ENCODE assay signal across 11 cellular contexts in the genomic region with DNA sequence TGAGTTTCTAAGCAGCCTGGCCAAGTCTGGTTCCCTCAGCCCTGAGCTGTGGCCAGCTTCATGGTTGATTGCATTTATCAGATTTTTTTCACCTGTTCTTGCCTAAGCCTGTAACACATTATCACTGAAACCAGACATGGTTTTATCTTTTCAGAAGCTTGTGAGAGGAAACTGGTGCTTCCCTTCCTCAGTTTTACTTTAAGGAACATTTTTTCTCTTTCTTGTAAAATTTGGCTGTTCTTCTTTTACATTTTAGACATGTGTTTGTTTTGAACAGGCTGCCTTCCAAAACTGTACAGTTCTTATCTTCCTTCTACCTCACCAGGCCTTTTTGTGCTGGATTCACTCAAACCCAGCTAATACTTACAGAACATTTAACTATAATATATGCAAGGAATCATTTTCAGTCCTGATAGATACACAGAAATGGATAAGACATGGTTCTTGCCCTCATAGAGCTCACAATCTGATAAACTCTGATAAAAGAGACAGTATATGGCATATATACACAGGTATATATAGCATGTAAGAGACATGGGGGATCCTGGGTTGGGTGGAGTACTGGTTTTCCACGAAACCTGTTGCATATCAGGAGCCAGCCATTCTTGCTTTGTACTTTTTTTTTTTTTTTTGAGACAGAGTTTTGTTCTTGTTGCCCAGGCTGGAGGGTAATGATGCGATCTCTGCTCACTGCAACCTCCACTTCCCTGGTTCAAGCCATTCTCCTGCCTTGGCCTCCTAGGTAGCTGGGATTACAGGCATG. TPM values are rescaled to one million over a fixed set of nuclear protein-coding genes. Genes with fewer than 3 reads are reported as not detected.
DNase-seq lines count a peak whose midpoint lies in the region; ATAC-seq and TF ChIP-seq lines count a peak whose summit lies in the region.
"Had no signal": no experiment of that assay in that cellular context is flagged by ENCODE, and none has a peak within 500 bp of the region (broad histone marks: within the 10 kb centered on the region; RNA-seq: fewer than 3 reads in every experiment).

No MANE protein-coding gene starts in this region.

- H3K4me1 ChIP-seq in skeletal muscle tissue (ENCODE audit: control insufficient read depth in 3 of 3, insufficient read depth in 3 of 3, low read length in 3 of 3) (peaks cover 44 to 47% (median 45%) of the 10 kb centered on the region in 3 donors), tibial nerve (peaks cover 0 to 42% (median 8%) of the 10 kb centered on the region in 4 donors)

- peak; percentile 81 for ATAC-seq in HG03064 (IDR thresholded peaks at IDR 0.05; ENCODE audit: low read depth, unreplicated experiment)
- ATAC-seq in activated CD8-positive, alpha-beta memory T cell treated with anti-CD3 and anti-CD28 coated beads, Interleukin-2, amount 10 ng/mL, durations not matched to agents 7 days and 5 days: no peak
- ATAC-seq: Panc1 had no signal

- H3K4me3 ChIP-seq in skeletal muscle tissue (ENCODE audit: low read length in 3 of 3) (no peak overlapping the region), tibial nerve (no peak overlapping the region)
- H3K4me3 ChIP-seq: skin epidermis had no signal

- TF ChIP-seq CTCF in HFFc6 (IDR thresholded peaks at IDR 0.05): no peak
- no peak for TF ChIP-seq CTCF in tibial nerve (IDR thresholded peaks at IDR 0.05)

- WGBS in tibial nerve, 2 donors: 96% methylated on average over 2 of the region's 2 CpGs

- peaks cover 9% of the 10 kb centered on the region for H3K36me3 Mint-ChIP-seq in HFFc6 (ENCODE audit: low read depth)
- H3K36me3 Mint-ChIP-seq in activated CD8-positive, alpha-beta memory T cell treated with anti-CD3 and anti-CD28 coated beads, Interleukin-2, amount 10 ng/mL, durations not matched to agents 7 days and 5 days: peaks cover 17% of the 10 kb centered on the region

- H3K27ac ChIP-seq in skeletal muscle tissue (ENCODE audit: low read depth, low read length) (peak overlapping the region; percentile 88), tibial nerve (peak overlapping the region in 2 of 4 donors; percentile 43 to 58)
- H3K27ac ChIP-seq: 22Rv1 had no signal

- TF ChIP-seq POLR2A in tibial nerve (IDR thresholded peaks at IDR 0.05): no peak

- no peak overlapping the region for H3K4me3 Mint-ChIP-seq in HFFc6
- no peak overlapping the region for H3K4me3 Mint-ChIP-seq in activated CD8-positive, alpha-beta memory T cell treated with anti-CD3 and anti-CD28 coated beads, Interleukin-2, amount 10 ng/mL, durations not matched to agents 7 days and 5 days

- H3K27me3 ChIP-seq in skeletal muscle tissue (ENCODE audit: control insufficient read depth in 3 of 3, insufficient read depth in 3 of 3, low read length in 3 of 3) (no peaks in the 10 kb centered on the region), tibial nerve (no peaks in the 10 kb centered on the region)

- peaks cover 5% of the 10 kb centered on the region for H3K9me3 Mint-ChIP-seq in HFFc6
- no peaks in the 10 kb centered on the region for H3K9me3 Mint-ChIP-seq in activated CD8-positive, alpha-beta memory T cell treated with anti-CD3 and anti-CD28 coated beads, Interleukin-2, amount 10 ng/mL, durations not matched to agents 7 days and 5 days (ENCODE audit: low read depth)

- TF ChIP-seq EP300 in tibial nerve (IDR thresholded peaks at IDR 0.05): no peak

- H3K4me1 Mint-ChIP-seq in HFFc6 (ENCODE audit: low read depth): peaks cover 22% of the 10 kb centered on the region
- H3K4me1 Mint-ChIP-seq in activated CD8-positive, alpha-beta memory T cell treated with anti-CD3 and anti-CD28 coated beads, Interleukin-2, amount 10 ng/mL, durations not matched to agents 7 days and 5 days: peaks cover 7% of the 10 kb centered on the region

- H3K9me3 ChIP-seq in skeletal muscle tissue (ENCODE audit: control insufficient read depth in 3 of 3, low read length in 3 of 3): peaks cover 0 to 3% (median under 1%) of the 10 kb centered on the region in 3 donors
- peaks cover 0 to 6% (median 0%) of the 10 kb centered on the region in 4 donors for H3K9me3 ChIP-seq in tibial nerve

- H3K36me3 ChIP-seq in skeletal muscle tissue (ENCODE audit: control insufficient read depth in 3 of 3, insufficient read depth in 3 of 3, low read length in 3 of 3) (no peaks in the 10 kb centered on the region), tibial nerve (peaks cover 0 to under 1% (median 0%) of the 10 kb centered on the region in 3 donors)

- CTCF ChIA-PET in activated CD8-positive, alpha-beta memory T cell treated with anti-CD3 and anti-CD28 coated beads, Interleukin-2, amount 10 ng/mL, durations not matched to agents 7 days and 5 days (lab: Charles Lee): no interaction called here

- DNase-seq in DMS53 (lab: John Stamatoyannopoulos, UW): peak; percentile 14
- DNase-seq in DMS53 treated with DMSO at 0.1 percent for 48 hours (lab: John Stamatoyannopoulos, UW; ENCODE audit: unreplicated experiment): no peak
- DNase-seq in astrocyte of the hippocampus (ENCODE audit: low read depth, low spot score): peak; percentile 47
- no peak for DNase-seq in HFFc6
- no peak for DNase-seq in activated CD8-positive, alpha-beta memory T cell treated with anti-CD3 and anti-CD28 coated beads, Interleukin-2, amount 10 ng/mL, durations not matched to agents 7 days and 5 days
- DNase-seq in tibial nerve (ENCODE audit: low spot score in 2 of 2): no peak

- H3K27ac Mint-ChIP-seq in HFFc6: no peak overlapping the region
- H3K27ac Mint-ChIP-seq in activated CD8-positive, alpha-beta memory T cell treated with anti-CD3 and anti-CD28 coated beads, Interleukin-2, amount 10 ng/mL, durations not matched to agents 7 days and 5 days: no peak overlapping the region

- peak overlapping the region in 1 of 3 donors; percentile 10 for H3K9ac ChIP-seq in skeletal muscle tissue (ENCODE audit: low read depth in 1 of 3, low read length in 3 of 3)

- H3K27me3 Mint-ChIP-seq in HFFc6 (ENCODE audit: insufficient read depth): no peaks in the 10 kb centered on the region; the same call in 1 of the 2 replicates
- no peaks in the 10 kb centered on the region for H3K27me3 Mint-ChIP-seq in activated CD8-positive, alpha-beta memory T cell treated with anti-CD3 and anti-CD28 coated beads, Interleukin-2, amount 10 ng/mL, durations not matched to agents 7 days and 5 days

RNA-seq across cellular contexts. Expression of a gene that starts 44.5 kb away (rescaled TPM):
- total RNA-seq in skeletal muscle tissue (7.8 TPM), tibial nerve (10 to 100 TPM; 10.3 to 31.4 (median 14.7) TPM)
- 10 to 100 TPM; 21.7 to 31.3 (median 28.0) TPM for total RNA-seq in HFFc6 (2021; fragmentation: NEBNext Ultra II Directional; extraction: Animal tissue kit (Norgen Biotek cat#: 25700))
- 10 to 100 TPM; 16.1 to 22.5 TPM for total RNA-seq in activated CD8-positive, alpha-beta memory T cell treated with anti-CD3 and anti-CD28 coated beads, Interleukin-2, amount 10 ng/mL, durations not matched to agents 7 days and 5 days

RNA-seq across cellular contexts. Expression of a gene that starts 58.4 kb away (rescaled TPM):
- total RNA-seq in skeletal muscle tissue: 16.7 TPM
- total RNA-seq in HFFc6 (2021; fragmentation: NEBNext Ultra II Directional; extraction: Animal tissue kit (Norgen Biotek cat#: 25700)): 10 to 100 TPM; 32.1 to 39.8 (median 37.3) TPM
- total RNA-seq in activated CD8-positive, alpha-beta memory T cell treated with anti-CD3 and anti-CD28 coated beads, Interleukin-2, amount 10 ng/mL, durations not matched to agents 7 days and 5 days: 10 to 100 TPM; 59.0 to 74.6 TPM
- 10 to 100 TPM; 29.2 to 61.4 (median 45.6) TPM for total RNA-seq in tibial nerve

Comparison
In these comparisons a context has a peak if more than half of its experiments do, and no peak if none do; other contexts are left out.
1. DNase-seq: peak in DMS53 (single experiment) and astrocyte of the hippocampus (single experiment); none in DMS53 treated with DMSO at 0.1 percent for 48 hours (single experiment), HFFc6 (single experiment), activated CD8-positive, alpha-beta memory T cell treated with anti-CD3 and anti-CD28 coated beads, Interleukin-2, amount 10 ng/mL, durations not matched to agents 7 days and 5 days (single experiment) and tibial nerve (0 of 2).